Comparison of ENCODE assay signal across 8 cellular contexts in the genomic region with DNA sequence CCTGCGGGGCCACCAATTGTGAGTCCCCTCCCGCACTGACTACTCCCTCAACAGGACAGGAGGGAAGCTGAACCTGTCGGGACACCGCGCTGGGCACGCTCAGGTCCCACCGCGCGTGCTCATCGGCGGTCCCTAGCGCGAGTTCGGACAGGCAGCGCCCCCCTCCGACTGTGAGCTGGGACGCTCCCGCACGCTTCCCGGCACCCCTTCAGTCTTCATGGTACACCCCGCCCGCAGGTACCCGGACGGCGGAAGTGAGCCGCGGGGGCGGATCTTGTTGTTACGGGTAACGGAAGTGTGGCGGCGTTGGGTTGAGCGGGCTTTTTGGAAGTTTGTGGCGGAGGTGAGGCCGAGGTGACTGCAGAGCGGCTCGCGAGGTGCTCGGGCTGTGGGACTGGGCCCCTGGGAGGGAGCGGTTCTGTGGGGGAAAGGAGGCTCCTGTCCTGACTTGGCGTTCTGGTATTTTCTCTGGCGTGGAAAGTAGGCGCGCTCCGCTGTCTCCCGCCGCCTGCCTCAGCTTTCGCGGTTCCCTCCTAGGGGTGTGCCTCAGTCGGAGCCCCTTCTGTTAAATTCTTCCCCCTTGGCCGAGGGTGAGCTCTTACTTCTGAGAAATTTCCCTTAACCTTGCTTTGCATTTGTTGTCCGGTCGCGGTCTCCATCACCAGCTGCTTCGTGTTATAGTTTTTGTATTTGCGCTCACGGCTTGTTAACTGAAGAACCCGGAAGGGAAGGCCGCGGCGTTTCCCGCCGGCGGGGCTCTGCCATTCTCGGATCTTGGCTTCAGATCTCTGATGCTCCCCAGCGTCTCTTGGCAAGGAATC. TPM values are rescaled to one million over a fixed set of nuclear protein-coding genes. Genes with fewer than 3 reads are reported as not detected.
DNase-seq lines count a peak whose midpoint lies in the region; ATAC-seq, FAIRE-seq and TF ChIP-seq lines count a peak whose summit lies in the region.

A gene (plus strand): TSS at position 289 of the 821 bp plus-strand sequence. CDS start 3,669 bp downstream, outside the sequence.

- H3K27ac ChIP-seq in pancreas (peak within 1 kb of the TSS in 1 of 4 donors; percentile 39), tibial nerve (peak within 1 kb of the TSS in 3 of 4 donors; percentile 41 to 81 (median 65))

- H3K27me3 Mint-ChIP-seq in activated naive CD8-positive, alpha-beta T cell treated with anti-CD3 and anti-CD28 coated beads for 36 hours: peaks cover 4% of the 10 kb centered on the region

- TF ChIP-seq EP300 in tibial nerve (IDR thresholded peaks at IDR 0.05): peak; percentile 43 to 76

- H3K4me1 ChIP-seq in pancreas: no peaks in the 10 kb centered on the region
- H3K4me1 ChIP-seq in tibial nerve: peaks cover 0 to 16% (median 9%) of the 10 kb centered on the region in 4 donors

- no peak for FAIRE-seq in pancreas (lab: Jason Lieb, UNC)

- DNase-seq in GM12865 (ENCODE audit: low read depth): peak; percentile 97
- DNase-seq in NCI-H1105 (lab: John Stamatoyannopoulos, UW): peak; percentile 68
- DNase-seq in SKM-1 treated with dmso at 0.1 percent for 144 hours (lab: John Stamatoyannopoulos, UW; ENCODE audit: unreplicated experiment): peak; percentile 94
- peak; percentile 96 for DNase-seq in activated naive CD8-positive, alpha-beta T cell treated with anti-CD3 and anti-CD28 coated beads for 36 hours
- DNase-seq in Right ventricle myocardium inferior (ENCODE audit: missing footprints): peak; percentile 98
- DNase-seq in pancreas: peak; percentile 95 to 99 (median 98)
- peak; percentile 92 to 96 for DNase-seq in tibial nerve (ENCODE audit: low spot score in 2 of 2)

- ATAC-seq in HG02642 (IDR thresholded peaks at IDR 0.05; ENCODE audit: poor library complexity, unreplicated experiment) (peak; percentile 95), Right ventricle myocardium inferior (peak; percentile 99), pancreas (peak; percentile 100)

- peaks cover 38% of the 10 kb centered on the region for H3K36me3 Mint-ChIP-seq in activated naive CD8-positive, alpha-beta T cell treated with anti-CD3 and anti-CD28 coated beads for 36 hours

- peak within 1 kb of the TSS; percentile 91 for H3K27ac Mint-ChIP-seq in activated naive CD8-positive, alpha-beta T cell treated with anti-CD3 and anti-CD28 coated beads for 36 hours

- peak; percentile 50 for TF ChIP-seq CTCF in GM12865 (IDR thresholded peaks at IDR 0.05; ENCODE audit: insufficient read depth, low read depth, low read length, missing control alignments)
- TF ChIP-seq CTCF in pancreas (IDR thresholded peaks at IDR 0.05): peak; percentile 6 to 29 (median 26)
- peak; percentile 39 to 75 (median 59) for TF ChIP-seq CTCF in tibial nerve (IDR thresholded peaks at IDR 0.05)

- H3K4me3 ChIP-seq in GM12865 (ENCODE audit: low read depth, low read length): peak within 1 kb of the TSS; percentile 97
- H3K4me3 ChIP-seq in pancreas: peak within 1 kb of the TSS; percentile 55 to 87 (median 58)
- H3K4me3 ChIP-seq in tibial nerve: peak within 1 kb of the TSS; percentile 41 to 84 (median 80)

- H3K27me3 ChIP-seq in pancreas: no peaks in the 10 kb centered on the region
- no peaks in the 10 kb centered on the region for H3K27me3 ChIP-seq in tibial nerve

- peak in 1 of 2 donors; percentile 30 for TF ChIP-seq POLR2A in tibial nerve (IDR thresholded peaks at IDR 0.05)

- H3K9me3 ChIP-seq in pancreas (no peaks in the 10 kb centered on the region), tibial nerve (peaks cover 0 to 11% (median 0%) of the 10 kb centered on the region in 4 donors)

- intact Hi-C loops in Right ventricle myocardium inferior (cut with DNase I) (no loop called here), pancreas (cut with DNase I) (no loop called here)

- peaks cover 30% of the 10 kb centered on the region for H3K4me1 Mint-ChIP-seq in activated naive CD8-positive, alpha-beta T cell treated with anti-CD3 and anti-CD28 coated beads for 36 hours

- H3K4me3 Mint-ChIP-seq in activated naive CD8-positive, alpha-beta T cell treated with anti-CD3 and anti-CD28 coated beads for 36 hours: peak within 1 kb of the TSS; percentile 94

- no peaks in the 10 kb centered on the region for H3K9me3 Mint-ChIP-seq in activated naive CD8-positive, alpha-beta T cell treated with anti-CD3 and anti-CD28 coated beads for 36 hours

- no peaks in the 10 kb centered on the region for H3K36me3 ChIP-seq in pancreas
- no peaks in the 10 kb centered on the region for H3K36me3 ChIP-seq in tibial nerve

- 0 to 1% methylated on average over 66 of the region's 66 CpGs for WGBS in pancreas, 2 donors
- 1% methylated on average over 54 to 65 of the region's 66 CpGs for WGBS in tibial nerve, 2 donors

RNA-seq across cellular contexts. Expression of the gene that starts here (rescaled TPM):
- total RNA-seq in activated naive CD8-positive, alpha-beta T cell treated with anti-CD3 and anti-CD28 coated beads for 36 hours: 100 to 1,000 TPM; 169 to 174 TPM
- 3.2 TPM for total RNA-seq in Right ventricle myocardium inferior
- 1 to 10 TPM; 1.9 to 4.8 (median 3.5) TPM for total RNA-seq in pancreas
- 1 to 10 TPM; 1.5 to 3.1 TPM for polyA plus RNA-seq in pancreas
- total RNA-seq in tibial nerve: 1 to 10 TPM; 2.7 to 8.7 (median 5.1) TPM

Comparison
In these comparisons a context has a peak if more than half of its experiments do, and no peak if none do; other contexts are left out.
1. RNA of the gene that starts here (total RNA-seq): 169 to 174 TPM in activated naive CD8-positive, alpha-beta T cell treated with anti-CD3 and anti-CD28 coated beads for 36 hours; 2.7 to 8.7 TPM in tibial nerve, 1.9 to 4.8 TPM in pancreas and 3.2 TPM in Right ventricle myocardium inferior (single experiment); every median in the first group is over 10 times any median in the second.
2. Peak in every context shown above with its lines, with median percentiles within 50 percentile points of each other: DNase-seq, H3K4me3 ChIP-seq, CTCF ChIP-seq and ATAC-seq.